In genomic region chr2:99200232-99200631, GRCh38 we compare ENCODE assay signal across 17 cellular contexts. TPM values are rescaled to one million over a fixed set of nuclear protein-coding genes. Genes with fewer than 3 reads are reported as not detected.
DNase-seq lines count a peak whose midpoint lies in the region; ATAC-seq, FAIRE-seq and TF ChIP-seq lines count a peak whose summit lies in the region.
"Had no signal": no experiment of that assay in that cellular context is flagged by ENCODE, and none has a peak within 500 bp of the region (broad histone marks: within the 10 kb centered on the region; RNA-seq: fewer than 3 reads in every experiment).

No MANE protein-coding gene starts in this region.

- peak overlapping the region; percentile 46 to 64 (median 56) for H3K27ac Mint-ChIP-seq in CD4-positive, CD25-positive, alpha-beta regulatory T cell
- H3K27ac Mint-ChIP-seq in CD8-positive, alpha-beta memory T cell, result peak overlapping the region in 7 of 8 donors; percentile 38 to 88 (median 70)
- H3K27ac Mint-ChIP-seq in activated naive CD8-positive, alpha-beta T cell treated with anti-CD3 and anti-CD28 coated beads for 36 hours, result peak overlapping the region; percentile 19

- peaks cover 0 to 3% (median under 1%) of the 10 kb centered on the region in 4 donors for H3K4me1 Mint-ChIP-seq in CD4-positive, CD25-positive, alpha-beta regulatory T cell
- peaks cover 0 to 4% (median 0%) of the 10 kb centered on the region in 3 donors for H3K4me1 Mint-ChIP-seq in CD8-positive, alpha-beta memory T cell
- H3K4me1 Mint-ChIP-seq in activated naive CD8-positive, alpha-beta T cell treated with anti-CD3 and anti-CD28 coated beads for 36 hours, result no peaks in the 10 kb centered on the region

- no peaks in the 10 kb centered on the region for H3K9me3 Mint-ChIP-seq in CD4-positive, CD25-positive, alpha-beta regulatory T cell
- H3K9me3 Mint-ChIP-seq in CD8-positive, alpha-beta memory T cell, result no peaks in the 10 kb centered on the region
- H3K9me3 Mint-ChIP-seq in activated naive CD8-positive, alpha-beta T cell treated with anti-CD3 and anti-CD28 coated beads for 36 hours, result peaks cover 2% of the 10 kb centered on the region

- ATAC-seq in CD4-positive, CD25-positive, alpha-beta regulatory T cell (ENCODE audit: low read depth in 2 of 2), result no peak
- ATAC-seq in mucosa of descending colon, result no peak
- ATAC-seq: PC-3 had no signal

- CTCF ChIA-PET in CD8-positive, alpha-beta memory T cell (lab: Charles Lee), result no interaction called here

- DNase-seq in CD4-positive, CD25-positive, alpha-beta regulatory T cell, result no peak
- no peak for DNase-seq in CD8-positive, alpha-beta memory T cell
- DNase-seq in activated naive CD8-positive, alpha-beta T cell treated with anti-CD3 and anti-CD28 coated beads for 36 hours, result no peak
- DNase-seq in urothelium cell line (ENCODE audit: low spot score), result no peak
- DNase-seq in effector CD8-positive, alpha-beta T cell (lab: John Stamatoyannopoulos, UW), result no peak
- no peak for DNase-seq in mucosa of descending colon
- DNase-seq: C1 segment of cervical spinal cord, H7, MG63, NCI-H1105 treated with DMSO at 0.1 percent for 48 hours, NCI-H187, NCI-H446, NCI-H748 treated with DMSO at 0.1 percent for 48 hours, PC-3, SJCRH30, SW 1271 had no signal

- H3K27me3 Mint-ChIP-seq in CD4-positive, CD25-positive, alpha-beta regulatory T cell, result no peaks in the 10 kb centered on the region
- no peaks in the 10 kb centered on the region for H3K27me3 Mint-ChIP-seq in CD8-positive, alpha-beta memory T cell
- H3K27me3 Mint-ChIP-seq in activated naive CD8-positive, alpha-beta T cell treated with anti-CD3 and anti-CD28 coated beads for 36 hours, result no peaks in the 10 kb centered on the region

- no peak for FAIRE-seq in urothelium cell line (lab: Jason Lieb, UNC)

- no peak overlapping the region for H3K27ac ChIP-seq in CD4-positive, CD25-positive, alpha-beta regulatory T cell (ENCODE audit: insufficient read depth, low read length, poor library complexity, severe bottlenecking)
- H3K27ac ChIP-seq in CD8-positive, alpha-beta memory T cell (ENCODE audit: low read depth, low read length), result no peak overlapping the region
- H3K27ac ChIP-seq: SJCRH30 had no signal

- H3K4me3 Mint-ChIP-seq in CD4-positive, CD25-positive, alpha-beta regulatory T cell, result no peak overlapping the region
- H3K4me3 Mint-ChIP-seq in CD8-positive, alpha-beta memory T cell, result no peak overlapping the region
- no peak overlapping the region for H3K4me3 Mint-ChIP-seq in activated naive CD8-positive, alpha-beta T cell treated with anti-CD3 and anti-CD28 coated beads for 36 hours

- no peaks in the 10 kb centered on the region for H3K4me1 ChIP-seq in CD4-positive, CD25-positive, alpha-beta regulatory T cell (ENCODE audit: control insufficient read depth, insufficient read depth, low read length, poor library complexity, severe bottlenecking)
- no peaks in the 10 kb centered on the region for H3K4me1 ChIP-seq in CD8-positive, alpha-beta memory T cell (ENCODE audit: insufficient read depth, low read length)
- no peaks in the 10 kb centered on the region for H3K4me1 ChIP-seq in mucosa of descending colon (ENCODE audit: low read depth)
- H3K4me1 ChIP-seq: SJCRH30 had no signal

- H3K36me3 ChIP-seq in CD4-positive, CD25-positive, alpha-beta regulatory T cell (ENCODE audit: control insufficient read depth, insufficient read depth, low read length), result peaks cover 23% of the 10 kb centered on the region
- peaks cover 12% of the 10 kb centered on the region for H3K36me3 ChIP-seq in CD8-positive, alpha-beta memory T cell (ENCODE audit: insufficient read depth, low read length)
- H3K36me3 ChIP-seq in mucosa of descending colon (ENCODE audit: low read depth), result peaks cover 6% of the 10 kb centered on the region

- intact Hi-C loops in mucosa of descending colon (cut with DNase I, micrococcal nuclease), result no loop called here

- TF ChIP-seq CTCF in mucosa of descending colon (IDR thresholded peaks at IDR 0.05), result no peak

- H3K4me3 ChIP-seq in CD4-positive, CD25-positive, alpha-beta regulatory T cell (ENCODE audit: low read depth, low read length), result no peak overlapping the region
- no peak overlapping the region for H3K4me3 ChIP-seq in CD8-positive, alpha-beta memory T cell (ENCODE audit: low read length)
- H3K4me3 ChIP-seq in mucosa of descending colon, result no peak overlapping the region
- H3K4me3 ChIP-seq: MG63, SJCRH30 had no signal

- peaks cover 17% of the 10 kb centered on the region for H3K36me3 Mint-ChIP-seq in CD4-positive, CD25-positive, alpha-beta regulatory T cell
- peaks cover 0 to 30% (median 13%) of the 10 kb centered on the region in 3 donors for H3K36me3 Mint-ChIP-seq in CD8-positive, alpha-beta memory T cell
- peaks cover 13% of the 10 kb centered on the region for H3K36me3 Mint-ChIP-seq in activated naive CD8-positive, alpha-beta T cell treated with anti-CD3 and anti-CD28 coated beads for 36 hours

- H3K27me3 ChIP-seq in CD4-positive, CD25-positive, alpha-beta regulatory T cell (ENCODE audit: control insufficient read depth, insufficient read depth, low read length), result no peaks in the 10 kb centered on the region
- no peaks in the 10 kb centered on the region for H3K27me3 ChIP-seq in CD8-positive, alpha-beta memory T cell (ENCODE audit: insufficient read depth, low read length, poor library complexity, severe bottlenecking)
- H3K27me3 ChIP-seq: MG63, SJCRH30 had no signal

- H3K9me3 ChIP-seq in CD4-positive, CD25-positive, alpha-beta regulatory T cell (ENCODE audit: control insufficient read depth in 2 of 2, low read length in 2 of 2), result no peaks in the 10 kb centered on the region
- no peaks in the 10 kb centered on the region for H3K9me3 ChIP-seq in CD8-positive, alpha-beta memory T cell (ENCODE audit: low read length)
- peaks cover 3% of the 10 kb centered on the region for H3K9me3 ChIP-seq in mucosa of descending colon
- H3K9me3 ChIP-seq: MG63, SJCRH30 had no signal

- POLR2A ChIA-PET in CD8-positive, alpha-beta memory T cell (lab: Charles Lee), result no interaction called here

RNA-seq across cellular contexts. Expression of gene MRPL30, which starts 19.2 kb away (rescaled TPM):
- 13.9 TPM for total RNA-seq in CD4-positive, CD25-positive, alpha-beta regulatory T cell
- polyA plus RNA-seq in CD4-positive, CD25-positive, alpha-beta regulatory T cell, result 10 to 100 TPM; 15.8 to 19.8 (median 17.2) TPM
- total RNA-seq in CD8-positive, alpha-beta memory T cell, result 10 to 100 TPM; 28.8 to 29.8 TPM
- 22.8 TPM for polyA plus RNA-seq in CD8-positive, alpha-beta memory T cell
- 10 to 100 TPM; 35.8 to 38.0 TPM for total RNA-seq in activated naive CD8-positive, alpha-beta T cell treated with anti-CD3 and anti-CD28 coated beads for 36 hours
- total RNA-seq in mucosa of descending colon, result 10 to 100 TPM; 22.5 to 23.2 (median 23.0) TPM

RNA-seq across cellular contexts. Expression of gene MITD1, which starts 19.4 kb away (rescaled TPM):
- total RNA-seq in CD4-positive, CD25-positive, alpha-beta regulatory T cell, result 32.1 TPM
- polyA plus RNA-seq in CD4-positive, CD25-positive, alpha-beta regulatory T cell, result 10 to 100 TPM; 49.8 to 69.1 (median 52.8) TPM
- 10 to 100 TPM; 55.4 to 58.7 TPM for total RNA-seq in CD8-positive, alpha-beta memory T cell
- polyA plus RNA-seq in CD8-positive, alpha-beta memory T cell, result 43.1 TPM
- 10 to 100 TPM; 56.8 to 61.2 TPM for total RNA-seq in activated naive CD8-positive, alpha-beta T cell treated with anti-CD3 and anti-CD28 coated beads for 36 hours
- total RNA-seq in mucosa of descending colon, result 10 to 100 TPM; 21.7 to 24.3 (median 22.0) TPM

RNA-seq across cellular contexts. Expression of gene LIPT1, which starts 45.5 kb away (rescaled TPM):
- 11.5 TPM for total RNA-seq in CD4-positive, CD25-positive, alpha-beta regulatory T cell
- 10 to 100 TPM; 17.2 to 27.4 (median 25.6) TPM for polyA plus RNA-seq in CD4-positive, CD25-positive, alpha-beta regulatory T cell
- 1 to 10 TPM; 4.9 to 5.5 TPM for total RNA-seq in CD8-positive, alpha-beta memory T cell
- 21.9 TPM for polyA plus RNA-seq in CD8-positive, alpha-beta memory T cell
- 1 to 10 TPM; 6.4 to 7.1 TPM for total RNA-seq in activated naive CD8-positive, alpha-beta T cell treated with anti-CD3 and anti-CD28 coated beads for 36 hours
- total RNA-seq in mucosa of descending colon, result 1 to 10 TPM; 7.0 to 8.4 (median 7.0) TPM

RNA-seq across cellular contexts. Expression of gene TSGA10, which starts 45.5 kb away (rescaled TPM):
- 7.7 TPM for total RNA-seq in CD4-positive, CD25-positive, alpha-beta regulatory T cell
- polyA plus RNA-seq in CD4-positive, CD25-positive, alpha-beta regulatory T cell, result 10 to 100 TPM in 3 of 4 donors, 1 to 10 TPM in 1; 9.1 to 17.2 (median 14.6) TPM
- total RNA-seq in CD8-positive, alpha-beta memory T cell, result 1 to 10 TPM; 6.4 to 6.7 TPM
- 16.8 TPM for polyA plus RNA-seq in CD8-positive, alpha-beta memory T cell
- total RNA-seq in activated naive CD8-positive, alpha-beta T cell treated with anti-CD3 and anti-CD28 coated beads for 36 hours, result 1 to 10 TPM; 5.6 to 7.5 TPM
- 1 to 10 TPM; 6.6 to 8.8 (median 7.8) TPM for total RNA-seq in mucosa of descending colon

RNA-seq across cellular contexts. Expression of gene LYG2, which starts 55.2 kb away (rescaled TPM):
- not detected for total RNA-seq in CD4-positive, CD25-positive, alpha-beta regulatory T cell
- not detected for polyA plus RNA-seq in CD4-positive, CD25-positive, alpha-beta regulatory T cell
- total RNA-seq in CD8-positive, alpha-beta memory T cell, result not detected
- polyA plus RNA-seq in CD8-positive, alpha-beta memory T cell, result not detected
- total RNA-seq in activated naive CD8-positive, alpha-beta T cell treated with anti-CD3 and anti-CD28 coated beads for 36 hours, result not detected
- not detected for total RNA-seq in mucosa of descending colon
- total RNA-seq: A673, H7, PC-3 had no signal

Comparison
In these comparisons a context has a peak if more than half of its experiments do, and no peak if none do; other contexts are left out.
1. H3K27ac Mint-ChIP-seq: peak in every context shown above with its lines; median percentile 70 in CD8-positive, alpha-beta memory T cell; 56 in CD4-positive, CD25-positive, alpha-beta regulatory T cell; 19 in activated naive CD8-positive, alpha-beta T cell treated with anti-CD3 and anti-CD28 coated beads for 36 hours.